In genomic region chr10:34824870-34825269, GRCh38 we compare ENCODE assay signal across 14 cellular contexts. TPM values are rescaled to one million over a fixed set of nuclear protein-coding genes. Genes with fewer than 3 reads are reported as not detected.
DNase-seq lines count a peak whose midpoint lies in the region; ATAC-seq, FAIRE-seq and TF ChIP-seq lines count a peak whose summit lies in the region.
"Had no signal": no experiment of that assay in that cellular context is flagged by ENCODE, and none has a peak within 500 bp of the region (broad histone marks: within the 10 kb centered on the region; RNA-seq: fewer than 3 reads in every experiment).

No MANE protein-coding gene starts in this region.

- H3K4me3 Mint-ChIP-seq in Calu3 (ENCODE audit: low read depth, unreplicated experiment) = no peak overlapping the region
- H3K4me3 Mint-ChIP-seq: dendritic cell treated with granulocyte-macrophage colony-stimulating factor and Interleukin-4, amounts not matched to agents 40 ng/mL and 50 ng/mL, for 4 days; nephron had no signal

- H2AK5ac ChIP-seq in H1 (ENCODE audit: low read depth, low read length) = no peak overlapping the region

- H3K27ac ChIP-seq in H1 (ENCODE audit: low read depth, low read length) = no peak overlapping the region
- no peak overlapping the region for H3K27ac ChIP-seq in effector memory CD4-positive, alpha-beta T cell (ENCODE audit: insufficient read depth, low read length, poor library complexity, severe bottlenecking)
- H3K27ac ChIP-seq: hepatocyte, stomach had no signal

- no peak overlapping the region for H3K9ac ChIP-seq in H1 (replicated peaks in 1 of 4; ENCODE audit: extremely low read depth in 1 of 4, low read depth in 3 of 4, low read length in 3 of 4)

- H2BK15ac ChIP-seq in H1 (ENCODE audit: low read length) = no peak overlapping the region; the same call in 1 of the 2 replicates

- H3K4me1 Mint-ChIP-seq in Calu3 (ENCODE audit: low read depth, unreplicated experiment) = no peaks in the 10 kb centered on the region
- H3K4me1 Mint-ChIP-seq: nephron had no signal

- no TSS peak for BruUV-seq in Calu3 (replicated peaks; lab: Mats Ljungman, UMichigan)

- H3K9me3 Mint-ChIP-seq in Calu3 (ENCODE audit: low read depth, unreplicated experiment) = no peaks in the 10 kb centered on the region
- H3K9me3 Mint-ChIP-seq: dendritic cell treated with granulocyte-macrophage colony-stimulating factor and Interleukin-4, amounts not matched to agents 40 ng/mL and 50 ng/mL, for 4 days; nephron had no signal

- H3K4me2 ChIP-seq in H1 (ENCODE audit: insufficient read depth in 1 of 2, low read depth in 2 of 2, low read length in 2 of 2) = no peak overlapping the region
- H3K4me2 ChIP-seq: hepatocyte had no signal

- DNase-seq in Calu3 = peak; percentile 44
- peak; percentile 39 for DNase-seq in LHCN-M2 (ENCODE audit: low read depth)
- DNase-seq in H1 (ENCODE audit: low read depth in 1 of 2, low spot score in 2 of 2) = peak in 1 of 2 experiments; percentile 57
- DNase-seq in lung microvascular endothelial cell (ENCODE audit: low read depth in 2 of 2) = peak; percentile 16 to 17
- DNase-seq in NCI-H1092 treated with DMSO at 0.1 percent for 48 hours (lab: John Stamatoyannopoulos, UW) = no peak
- DNase-seq in effector memory CD4-positive, alpha-beta T cell = no peak
- no peak for DNase-seq in GM19239 (ENCODE audit: insufficient read length, low spot score)
- DNase-seq: activated CD4-positive, CD25-positive, alpha-beta regulatory T cell treated with anti-CD3 and anti-CD28 coated beads, Interleukin-2, amount 50 U/mL, for 72 hours; stimulated activated CD4-positive, alpha-beta T cell treated with anti-CD3 and anti-CD28 coated beads, Interleukin-2, amount 100 ng/mL, for 24 hours; stomach had no signal

- peak; percentile 30 for TF ChIP-seq CTCF in Calu3 (IDR thresholded peaks at IDR 0.05; ENCODE audit: unreplicated experiment)
- peak; percentile 48 to 65 (median 48) for TF ChIP-seq CTCF in H1 (IDR thresholded peaks at IDR 0.05; ENCODE audit: control extremely low read depth in 1 of 3, insufficient read depth in 1 of 3, low read depth in 1 of 3, low read length in 3 of 3)

- no peak overlapping the region for H3K56ac ChIP-seq in H1 (replicated peaks; ENCODE audit: insufficient read length, low read depth, low read length)

- no peaks in the 10 kb centered on the region for H4K20me1 ChIP-seq in H1 (replicated peaks in 1 of 2; ENCODE audit: control insufficient read depth in 1 of 2, insufficient read depth in 2 of 2, low read length in 2 of 2)

- no peaks in the 10 kb centered on the region; the same call in 1 of the 2 replicates for H3K23me2 ChIP-seq in H1 (ENCODE audit: low read depth, low read length)

- H2BK5ac ChIP-seq in H1 (ENCODE audit: low read depth, low read length) = no peak overlapping the region

- intact Hi-C loops in Calu3 (cut with micrococcal nuclease; ENCODE audit: unreplicated experiment) = no loop called here

- H3K36me3 ChIP-seq in H1 (ENCODE audit: control insufficient read depth in 2 of 4, insufficient read depth in 4 of 4, low read length in 3 of 4) = no peaks in the 10 kb centered on the region
- H3K36me3 ChIP-seq in effector memory CD4-positive, alpha-beta T cell (ENCODE audit: control insufficient read depth, insufficient read depth, low read length) = no peaks in the 10 kb centered on the region
- H3K36me3 ChIP-seq: stomach had no signal

- no peak overlapping the region for H3K23ac ChIP-seq in H1 (ENCODE audit: insufficient read length)

- ATAC-seq in GM21723 (IDR thresholded peaks at IDR 0.05; ENCODE audit: unreplicated experiment) = no peak

- H3K27ac Mint-ChIP-seq in Calu3 (ENCODE audit: unreplicated experiment) = no peak overlapping the region
- H3K27ac Mint-ChIP-seq: dendritic cell treated with granulocyte-macrophage colony-stimulating factor and Interleukin-4, amounts not matched to agents 40 ng/mL and 50 ng/mL, for 4 days; nephron had no signal

- H3K27me3 ChIP-seq in H1 (replicated peaks in 1 of 4; ENCODE audit: control insufficient read depth in 3 of 4, extremely low read depth in 1 of 4, insufficient read depth in 3 of 4, low read length in 3 of 4) = no peaks in the 10 kb centered on the region
- no peaks in the 10 kb centered on the region for H3K27me3 ChIP-seq in effector memory CD4-positive, alpha-beta T cell (replicated peaks; ENCODE audit: control insufficient read depth, insufficient read depth, low read length, poor library complexity, severe bottlenecking)
- H3K27me3 ChIP-seq: hepatocyte, stomach had no signal

- H2AFZ ChIP-seq in H1 (ENCODE audit: low read length) = 0 out of 2 replicates have a peak overlapping the region, but pooled peaks have one; percentile 80
- H2AFZ ChIP-seq: hepatocyte had no signal

- no peaks in the 10 kb centered on the region for H3K79me1 ChIP-seq in H1 (ENCODE audit: low read depth, low read length)

- H2BK120ac ChIP-seq in H1 (replicated peaks; ENCODE audit: low read depth, low read length) = no peak overlapping the region

- POLR2A ChIA-PET in H1 (lab: Charles Lee; ENCODE audit: partially characterized antibody) = interaction anchor here (0.7 to 1.4 kb wide), 3 partner anchors 8 to 92 kb away, joined by 3 to 4 read pairs (median 3); no protein-coding TSS in a partner anchor

- no peak for TF ChIP-seq POLR2A in H1 (IDR thresholded peaks at IDR 0.05; ENCODE audit: control extremely low read depth in 1 of 2, low read depth in 2 of 2, low read length in 2 of 2)

- no peaks in the 10 kb centered on the region for H3K36me3 Mint-ChIP-seq in Calu3 (ENCODE audit: insufficient read depth, unreplicated experiment)

- CTCF ChIA-PET in Calu3 (lab: Charles Lee) = interaction anchor here (1.6 kb wide), 1 partner anchor 9 kb away, joined by 3 read pairs; no protein-coding TSS in a partner anchor
- CTCF ChIA-PET in H1 (lab: Charles Lee; ENCODE audit: partially characterized antibody) = interaction anchor here (0.5 to 2.5 kb wide), 16 partner anchors 8 to 751 kb away, joined by 3 to 11 read pairs (median 4); no protein-coding TSS in a partner anchor

- H3K4me3 ChIP-seq in H1 (ENCODE audit: extremely low read depth in 1 of 4, insufficient read depth in 2 of 4, low read depth in 3 of 4, low read length in 4 of 4) = no peak overlapping the region
- no peak overlapping the region for H3K4me3 ChIP-seq in effector memory CD4-positive, alpha-beta T cell (ENCODE audit: insufficient read depth, low read depth, low read length, poor library complexity, severe bottlenecking)
- H3K4me3 ChIP-seq: hepatocyte, stomach had no signal

- no peak overlapping the region for H4K8ac ChIP-seq in H1 (ENCODE audit: extremely low read depth, insufficient read depth, low read length)

- no peaks in the 10 kb centered on the region for H3K4me1 ChIP-seq in H1 (replicated peaks in 1 of 4; ENCODE audit: control insufficient read depth in 3 of 4, insufficient read depth in 4 of 4, low read length in 3 of 4)
- H3K4me1 ChIP-seq in effector memory CD4-positive, alpha-beta T cell (ENCODE audit: control insufficient read depth, insufficient read depth, low read length, poor library complexity, severe bottlenecking) = no peaks in the 10 kb centered on the region
- H3K4me1 ChIP-seq: stomach had no signal

- WGBS in H1 (ENCODE audit: extremely low coverage in 1 of 2, insufficient coverage in 1 of 2, insufficient read length in 1 of 2, insufficient replicate concordance in 2 of 2, low coverage in 1 of 2, low lambda C conversion rate in 2 of 2, missing lambda C conversion rate in 1 of 2), 2 experiments = 71% methylated on average over 2 of the region's 2 CpGs; no CpG with 5 or more reads in 1 of the 2 experiments

- H2BK20ac ChIP-seq in H1 (ENCODE audit: low read length) = no peak overlapping the region

- no peak overlapping the region; the same call in none of the 2 replicates for H3K18ac ChIP-seq in H1 (ENCODE audit: extremely low read depth, low read length)

- no peak overlapping the region for H4K91ac ChIP-seq in H1 (replicated peaks; ENCODE audit: insufficient read length, low read length)

- no peak overlapping the region for H3K4ac ChIP-seq in H1 (replicated peaks; ENCODE audit: insufficient read length, low read depth, low read length)

- no peaks in the 10 kb centered on the region for H3K27me3 Mint-ChIP-seq in Calu3 (ENCODE audit: unreplicated experiment)

- TF ChIP-seq RAD21 in H1 (IDR thresholded peaks at IDR 0.05 in 1 of 2, conservative IDR thresholded peaks at IDR 0.05 in 1 of 2; ENCODE audit: low read depth in 2 of 2, low read length in 2 of 2) = peak; percentile 30 to 53

- TF ChIP-seq EP300 in H1 (IDR thresholded peaks at IDR 0.05; ENCODE audit: borderline replicate concordance in 1 of 2, low read depth in 2 of 2, low read length in 2 of 2) = no peak

- peak overlapping the region; percentile 75; the same call in 1 of the 2 replicates for H2BK12ac ChIP-seq in H1 (ENCODE audit: low read depth, low read length)

- H3K79me2 ChIP-seq in H1 (ENCODE audit: control insufficient read depth in 1 of 2, insufficient read depth in 2 of 2, low read length in 2 of 2) = no peaks in the 10 kb centered on the region
- H3K79me2 ChIP-seq: hepatocyte had no signal

- no peak overlapping the region for H4K5ac ChIP-seq in H1 (ENCODE audit: insufficient read length, low read depth, low read length)

- FAIRE-seq in H1 (lab: Jason Lieb, UNC) (no peak), GM19239 (lab: Jason Lieb, UNC) (no peak)

- no peak overlapping the region for H3K14ac ChIP-seq in H1 (ENCODE audit: insufficient read length)

- no peaks in the 10 kb centered on the region for H3K9me3 ChIP-seq in H1 (ENCODE audit: insufficient read depth in 2 of 2, low read depth in 1 of 2, low read length in 1 of 2)
- H3K9me3 ChIP-seq in effector memory CD4-positive, alpha-beta T cell (ENCODE audit: control insufficient read depth, low read length) = no peaks in the 10 kb centered on the region
- H3K9me3 ChIP-seq: stomach had no signal

TF ChIP-seq in H1, 55 proteins besides CTCF, POLR2A, EP300 and RAD21 (continues in another document):
- no peak for TF ChIP-seq SIRT6 (IDR thresholded peaks at IDR 0.05; ENCODE audit: low read length)
- TF ChIP-seq, protein P1, sequence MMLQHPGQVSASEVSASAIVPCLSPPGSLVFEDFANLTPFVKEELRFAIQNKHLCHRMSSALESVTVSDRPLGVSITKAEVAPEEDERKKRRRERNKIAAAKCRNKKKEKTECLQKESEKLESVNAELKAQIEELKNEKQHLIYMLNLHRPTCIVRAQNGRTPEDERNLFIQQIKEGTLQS (IDR thresholded peaks at IDR 0.05; ENCODE audit: insufficient read depth, low read depth, low read length) = no peak

RNA-seq across cellular contexts. Expression of gene PARD3, which starts 9.8 kb away (rescaled TPM):
- total RNA-seq in Calu3 (2022) = 57.6 and 62.4 TPM in 2 replicates
- 41.5 and 51.7 TPM in 2 replicates for total RNA-seq in LHCN-M2 (2014; rRNA removed)
- 17.5 TPM for polyA plus RNA-seq in LHCN-M2 (2012)
- total RNA-seq in H1 (2021; fragmentation: NEBNext Ultra II Directional; extraction: Animal tissue kit (Norgen Biotek cat#: 25700)) = 47.9 and 49.1 TPM in 2 replicates
- 14.3 and 19.7 TPM in 2 replicates for polyA plus RNA-seq in H1 (2011; rRNA removed)
- polyA plus RNA-seq in H1 (2011; cell fraction: cytosol; rRNA removed) = 27.5 TPM
- polyA plus RNA-seq in H1 (2011; cell fraction: nucleus; rRNA removed) = 25.6 TPM
- 32.4 to 53.5 TPM (median 36.9 TPM) in 4 replicates for polyA plus RNA-seq in H1 (2012, experiment 1 of 2)
- polyA plus RNA-seq in H1 (2012, experiment 2 of 2) = 3.6 TPM
- 38.8 TPM for polyA plus RNA-seq in H1 (2013, experiment 1 of 2)
- 39.8 TPM for polyA plus RNA-seq in H1 (2013, experiment 2 of 2)
- 74.4 and 97.7 TPM in 2 replicates for polyA minus RNA-seq in H1 (2011; rRNA and poly(A)+ RNA removed)
- 31.5 TPM for polyA minus RNA-seq in H1 (2011; cell fraction: cytosol; rRNA and poly(A)+ RNA removed)
- 93.5 TPM for polyA minus RNA-seq in H1 (2011; cell fraction: nucleus; rRNA and poly(A)+ RNA removed)
- 23.1 and 29.4 TPM in 2 replicates for total RNA-seq in lung microvascular endothelial cell

Comparison
In these comparisons a context has a peak if more than half of its experiments do, and no peak if none do; other contexts are left out.
1. DNase-seq: peak in Calu3 (single experiment), LHCN-M2 (single experiment) and lung microvascular endothelial cell (2 of 2); none in NCI-H1092 treated with DMSO at 0.1 percent for 48 hours (single experiment), effector memory CD4-positive, alpha-beta T cell (0 of 3) and GM19239 (single experiment).